ENCODE assay signal across 1 cellular context in genomic region chr10:91604462-91604935, GRCh38.
TF ChIP-seq lines count a peak whose summit lies in the region.

No MANE protein-coding gene starts in this region.

TF ChIP-seq in GM23338, 12 proteins besides CTCF, POLR2A, EP300 and RAD21 (continued from another document):
- no peak for TF ChIP-seq ZNF462 (CRISPR knock-in tag; IDR thresholded peaks at IDR 0.05)
- TF ChIP-seq REST (IDR thresholded peaks at IDR 0.05; ENCODE audit: unreplicated experiment) = no peak
- TF ChIP-seq CREB1 (CRISPR knock-in tag; IDR thresholded peaks at IDR 0.05; ENCODE audit: low read depth) = no peak
- no peak for TF ChIP-seq POLR2AphosphoS5 (IDR thresholded peaks at IDR 0.05; ENCODE audit: low read depth)
- no peak for TF ChIP-seq NANOG (IDR thresholded peaks at IDR 0.05; ENCODE audit: borderline replicate concordance)
- no peak for TF ChIP-seq ZNF114 (CRISPR knock-in tag; IDR thresholded peaks at IDR 0.05)
- no peak for TF ChIP-seq JUNB (IDR thresholded peaks at IDR 0.05; ENCODE audit: unreplicated experiment)
- TF ChIP-seq ETS1 (IDR thresholded peaks at IDR 0.05) = no peak
- no peak for TF ChIP-seq EZH2 (IDR thresholded peaks at IDR 0.05; ENCODE audit: low read depth, unreplicated experiment)
- TF ChIP-seq STAT1 (IDR thresholded peaks at IDR 0.05; ENCODE audit: unreplicated experiment) = no peak
- no peak for TF ChIP-seq ZNF331 (CRISPR knock-in tag; IDR thresholded peaks at IDR 0.05; ENCODE audit: low read depth)
